ENCODE assay signal across 23 cellular contexts in the genomic region with DNA sequence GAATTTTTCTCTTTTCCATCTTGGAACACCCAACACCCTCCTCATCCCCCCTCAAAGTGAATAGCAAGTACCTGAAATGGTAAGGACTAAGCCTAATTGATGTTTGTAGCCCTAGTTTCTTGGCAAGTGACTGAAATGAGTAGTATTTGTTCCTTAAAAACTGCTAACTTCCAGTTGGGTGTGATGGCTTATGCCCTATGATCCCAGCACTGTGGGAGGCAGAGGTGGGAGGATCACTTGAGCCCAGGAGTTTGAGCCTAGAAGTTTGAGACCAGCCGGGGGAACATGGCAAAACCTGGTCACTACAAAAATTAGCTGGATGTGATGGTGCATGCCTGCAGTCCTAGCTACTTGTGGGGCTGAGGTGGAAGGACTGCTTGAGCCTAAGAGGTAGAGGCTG.
"Had no signal": no experiment of that assay in that cellular context is flagged by ENCODE, and none has a peak within 500 bp of the region (broad histone marks: within the 10 kb centered on the region; RNA-seq: fewer than 3 reads in every experiment).

No MANE protein-coding gene starts in this region.

- H3K27me3 ChIP-seq: left lung, right atrium auricular region, spleen, upper lobe of right lung had no signal

- ATAC-seq: activated CD4-positive, CD25-positive, alpha-beta regulatory T cell treated with anti-CD3 and anti-CD28 coated beads, Interleukin-2, amount 50 U/mL, for 24 hours; activated naive CD8-positive, alpha-beta T cell treated with anti-CD3 and anti-CD28 coated beads, Interleukin-2, amount 50 U/mL, for 24 hours; left lung; naive thymus-derived CD4-positive, alpha-beta T cell; T-helper 17 cell; upper lobe of right lung had no signal

- H3K4me3 Mint-ChIP-seq: activated CD4-positive, alpha-beta T cell treated with anti-CD3 and anti-CD28 coated beads, Interleukin-2, amount 10 ng/mL, durations not matched to agents 7 days and 5 days; activated naive CD4-positive, alpha-beta T cell treated with anti-CD3 and anti-CD28 coated beads, Interleukin-2, amount 10 ng/mL, durations not matched to agents 7 days and 5 days; activated naive CD8-positive, alpha-beta T cell treated with anti-CD3 and anti-CD28 coated beads, Interleukin-2, amount 50 U/mL, for 24 hours; naive thymus-derived CD4-positive, alpha-beta T cell; neural crest cell; T-helper 17 cell had no signal

- H3K9me3 Mint-ChIP-seq: activated CD4-positive, alpha-beta T cell treated with anti-CD3 and anti-CD28 coated beads, Interleukin-2, amount 10 ng/mL, durations not matched to agents 7 days and 5 days; activated naive CD4-positive, alpha-beta T cell treated with anti-CD3 and anti-CD28 coated beads, Interleukin-2, amount 10 ng/mL, durations not matched to agents 7 days and 5 days; activated naive CD8-positive, alpha-beta T cell treated with anti-CD3 and anti-CD28 coated beads, Interleukin-2, amount 50 U/mL, for 24 hours; naive thymus-derived CD4-positive, alpha-beta T cell; neural crest cell had no signal

- H3K27ac ChIP-seq: left lung, prostate gland, right atrium auricular region, spleen, upper lobe of right lung, VCaP had no signal

- H3K9me3 ChIP-seq: left lung, prostate gland, right atrium auricular region, spleen, upper lobe of right lung had no signal

- H3K4me1 Mint-ChIP-seq: activated naive CD4-positive, alpha-beta T cell treated with anti-CD3 and anti-CD28 coated beads, Interleukin-2, amount 10 ng/mL, durations not matched to agents 7 days and 5 days; activated naive CD8-positive, alpha-beta T cell treated with anti-CD3 and anti-CD28 coated beads, Interleukin-2, amount 50 U/mL, for 24 hours; neural crest cell had no signal

- DNase-seq: activated CD4-positive, alpha-beta T cell treated with anti-CD3 and anti-CD28 coated beads, Interleukin-2, amount 10 ng/mL, durations not matched to agents 7 days and 5 days; activated CD8-positive, alpha-beta memory T cell treated with anti-CD3 and anti-CD28 coated beads for 24 hours; activated CD8-positive, alpha-beta memory T cell treated with anti-CD3 and anti-CD28 coated beads, Interleukin-2, amount 50 U/mL, for 4 hours; activated effector memory CD4-positive, alpha-beta T cell treated with Interleukin-2 at 50 U/mL for 16 hours; activated naive CD4-positive, alpha-beta T cell treated with anti-CD3 and anti-CD28 coated beads, Interleukin-2, amount 10 ng/mL, durations not matched to agents 7 days and 5 days; activated naive CD8-positive, alpha-beta T cell treated with anti-CD3 and anti-CD28 coated beads, Interleukin-2, amount 50 U/mL, for 24 hours; activated T-cell treated with anti-CD3 and anti-CD28 coated beads, Interleukin-2, amount 50 U/mL, for 48 hours; cortex of kidney; left lung; naive thymus-derived CD4-positive, alpha-beta T cell; spleen; stimulated activated CD4-positive, alpha-beta T cell treated with anti-CD3 and anti-CD28 coated beads, Interleukin-4, amount 100 ng/mL, for 1 hour; stimulated activated naive CD4-positive, alpha-beta T cell; SW 1271; T-helper 17 cell; upper lobe of right lung had no signal

- FAIRE-seq: endometrium had no signal

- H3K4me1 ChIP-seq: left lung, prostate gland, right atrium auricular region, spleen, upper lobe of right lung had no signal

- H3K27ac Mint-ChIP-seq: activated CD4-positive, alpha-beta T cell treated with anti-CD3 and anti-CD28 coated beads, Interleukin-2, amount 10 ng/mL, durations not matched to agents 7 days and 5 days; activated naive CD4-positive, alpha-beta T cell treated with anti-CD3 and anti-CD28 coated beads, Interleukin-2, amount 10 ng/mL, durations not matched to agents 7 days and 5 days; activated naive CD8-positive, alpha-beta T cell treated with anti-CD3 and anti-CD28 coated beads, Interleukin-2, amount 50 U/mL, for 24 hours had no signal

- H3K4me3 ChIP-seq: left lung, lung, prostate gland, right atrium auricular region, spleen, upper lobe of right lung had no signal

- H3K27me3 Mint-ChIP-seq: activated CD4-positive, alpha-beta T cell treated with anti-CD3 and anti-CD28 coated beads, Interleukin-2, amount 10 ng/mL, durations not matched to agents 7 days and 5 days; activated naive CD4-positive, alpha-beta T cell treated with anti-CD3 and anti-CD28 coated beads, Interleukin-2, amount 10 ng/mL, durations not matched to agents 7 days and 5 days; activated naive CD8-positive, alpha-beta T cell treated with anti-CD3 and anti-CD28 coated beads, Interleukin-2, amount 50 U/mL, for 24 hours; naive thymus-derived CD4-positive, alpha-beta T cell; T-helper 17 cell had no signal
